Comparison of ENCODE assay signal across 9 cellular contexts in the genomic region with DNA sequence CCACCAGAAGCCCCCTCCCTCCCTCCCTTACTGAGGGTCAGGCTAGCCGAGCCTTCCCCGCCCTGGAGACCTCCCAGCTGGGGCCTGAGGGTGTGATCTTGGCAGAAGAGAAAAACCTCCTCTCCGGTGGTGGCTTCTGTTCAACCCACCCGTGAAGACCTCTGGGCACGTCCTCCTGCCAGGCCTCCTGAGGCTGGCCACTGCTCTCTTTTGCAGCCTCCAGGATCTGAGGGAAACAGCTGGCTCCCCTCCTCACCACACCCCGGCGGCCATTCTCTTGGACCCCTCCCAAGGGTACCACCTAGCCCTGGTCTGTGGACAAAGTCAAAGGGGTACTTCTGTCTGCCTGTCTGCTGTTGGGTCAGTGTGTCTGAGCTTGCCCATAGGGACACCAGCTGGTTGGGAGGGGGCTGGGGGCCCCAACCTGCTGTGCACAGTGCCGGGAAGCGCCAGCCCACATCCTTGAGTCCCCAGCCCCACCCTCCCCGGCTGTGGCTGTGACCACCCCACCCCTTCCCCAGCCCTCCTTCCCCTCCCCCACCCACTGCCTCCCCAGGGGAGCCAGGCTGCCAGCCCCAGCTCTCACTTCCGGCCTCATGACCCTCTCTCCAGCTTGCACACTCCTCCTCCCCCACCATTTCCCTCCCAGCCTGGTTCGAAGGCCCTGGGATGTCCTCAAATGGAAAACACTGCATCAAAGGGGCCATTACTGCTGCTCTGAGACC. TPM values are rescaled to one million over a fixed set of nuclear protein-coding genes. Genes with fewer than 3 reads are reported as not detected.
DNase-seq lines count a peak whose midpoint lies in the region; TF ChIP-seq lines count a peak whose summit lies in the region.
"Had no signal": no experiment of that assay in that cellular context is flagged by ENCODE, and none has a peak within 500 bp of the region (broad histone marks: within the 10 kb centered on the region; RNA-seq: fewer than 3 reads in every experiment).

No MANE protein-coding gene starts in this region.

- no peak for TF ChIP-seq POLR2A in lower leg skin (IDR thresholded peaks at IDR 0.05)

- intact Hi-C loops in lower leg skin (cut with DNase I; ENCODE audit: low total_unique reads), result loop anchor here (5.0 kb wide), 1 partner anchor 46 kb away; the partner anchor contains the start of gene AHDC1

- H3K9me3 ChIP-seq in CD8-positive, alpha-beta memory T cell (ENCODE audit: low read length), result no peaks in the 10 kb centered on the region
- no peaks in the 10 kb centered on the region for H3K9me3 ChIP-seq in Loucy (ENCODE audit: insufficient read depth, low read depth, low read length)

- H4K20me1 ChIP-seq in Loucy (ENCODE audit: insufficient read depth, low read length, poor library complexity, severe bottlenecking), result peaks cover 13% of the 10 kb centered on the region

- H3K4me3 Mint-ChIP-seq in CD8-positive, alpha-beta memory T cell, result peak overlapping the region in 3 of 7 donors; percentile 17 to 49 (median 39)
- H3K4me3 Mint-ChIP-seq in nephron progenitor cell, result peak overlapping the region; percentile 59

- no peaks in the 10 kb centered on the region for H3K9me2 ChIP-seq in Loucy (replicated peaks; ENCODE audit: low read depth, low read length)

- peak overlapping the region; percentile 79 for H3K9ac ChIP-seq in Loucy (ENCODE audit: low read depth, low read length, poor library complexity, severe bottlenecking)

- peak overlapping the region; percentile 99 for H3K4me2 ChIP-seq in Loucy (ENCODE audit: low read depth, low read length, poor library complexity, severe bottlenecking)

- no peaks in the 10 kb centered on the region for H3K27me3 Mint-ChIP-seq in CD8-positive, alpha-beta memory T cell
- no peaks in the 10 kb centered on the region for H3K27me3 Mint-ChIP-seq in nephron progenitor cell (ENCODE audit: low read depth, poor library complexity)

- peak in 1 of 5 donors; percentile 20 for DNase-seq in CD8-positive, alpha-beta memory T cell
- DNase-seq in choroid plexus epithelial cell (ENCODE audit: low read depth), result peak; percentile 64
- no peak for DNase-seq in nephron progenitor cell
- DNase-seq in SW480 (ENCODE audit: low spot score), result no peak
- no peak for DNase-seq in NCI-H345 treated with DMSO at 0.1 percent for 48 hours (lab: John Stamatoyannopoulos, UW; ENCODE audit: unreplicated experiment)
- no peak for DNase-seq in lower leg skin (ENCODE audit: low spot score in 2 of 2)
- DNase-seq in HuH-7 (ENCODE audit: low spot score), result no peak
- DNase-seq: NCI-H1694 treated with DMSO at 0.1 percent for 48 hours had no signal

- H3K27ac ChIP-seq in CD8-positive, alpha-beta memory T cell (ENCODE audit: low read depth, low read length), result no peak overlapping the region

- H3K4me1 ChIP-seq in CD8-positive, alpha-beta memory T cell (ENCODE audit: insufficient read depth, low read length), result peaks cover 26% of the 10 kb centered on the region
- H3K4me1 ChIP-seq in Loucy (ENCODE audit: insufficient read depth, low read length, poor library complexity, severe bottlenecking), result peaks cover 42% of the 10 kb centered on the region

- peak overlapping the region; percentile 36 for H3K4me3 ChIP-seq in CD8-positive, alpha-beta memory T cell (ENCODE audit: low read length)
- H3K4me3 ChIP-seq in Loucy (ENCODE audit: low read length, poor library complexity, severe bottlenecking) (peak overlapping the region; percentile 69), choroid plexus epithelial cell (ENCODE audit: low read depth, low read length) (no peak overlapping the region), lower leg skin (ENCODE audit: low read depth, poor library complexity, severe bottlenecking) (no peak overlapping the region)

- no peak overlapping the region for H2AFZ ChIP-seq in Loucy (ENCODE audit: low read length)

- CTCF ChIA-PET in CD8-positive, alpha-beta memory T cell (lab: Charles Lee), result interaction anchor here (0.6 to 6.7 kb wide), 28 partner anchors 9 to 495 kb away, joined by 3 to 67 read pairs (median 4); partner anchors contain the start of genes AHDC1 and IFI6

- peaks cover 0 to 20% (median 5%) of the 10 kb centered on the region in 3 donors for H3K36me3 Mint-ChIP-seq in CD8-positive, alpha-beta memory T cell
- peaks cover 31% of the 10 kb centered on the region for H3K36me3 Mint-ChIP-seq in nephron progenitor cell (ENCODE audit: low read depth)

- H3K36me3 ChIP-seq in CD8-positive, alpha-beta memory T cell (ENCODE audit: insufficient read depth, low read length), result no peaks in the 10 kb centered on the region
- peaks cover 45% of the 10 kb centered on the region; the same call in 1 of the 2 replicates for H3K36me3 ChIP-seq in Loucy (ENCODE audit: insufficient read depth, low read length)

- POLR2A ChIA-PET in CD8-positive, alpha-beta memory T cell (lab: Charles Lee), result interaction anchor here (0.9 kb wide), 1 partner anchor 49 kb away, joined by 3 read pairs; no protein-coding TSS in a partner anchor

- H3K27me3 ChIP-seq in CD8-positive, alpha-beta memory T cell (ENCODE audit: insufficient read depth, low read length, poor library complexity, severe bottlenecking), result no peaks in the 10 kb centered on the region
- no peaks in the 10 kb centered on the region for H3K27me3 ChIP-seq in Loucy (ENCODE audit: insufficient read depth, low read length, poor library complexity, severe bottlenecking)

- H3K79me2 ChIP-seq in Loucy (ENCODE audit: insufficient read depth, low read length), result peaks cover 35% of the 10 kb centered on the region

- H3K9me3 Mint-ChIP-seq in CD8-positive, alpha-beta memory T cell, result no peaks in the 10 kb centered on the region
- H3K9me3 Mint-ChIP-seq in nephron progenitor cell, result no peaks in the 10 kb centered on the region

- peaks cover 18 to 32% (median 20%) of the 10 kb centered on the region in 3 donors for H3K4me1 Mint-ChIP-seq in CD8-positive, alpha-beta memory T cell
- H3K4me1 Mint-ChIP-seq in nephron progenitor cell, result peaks cover 65% of the 10 kb centered on the region

- peak overlapping the region in 7 of 8 donors; percentile 20 to 93 (median 72) for H3K27ac Mint-ChIP-seq in CD8-positive, alpha-beta memory T cell
- H3K27ac Mint-ChIP-seq in nephron progenitor cell, result peak overlapping the region; percentile 79

- TF ChIP-seq CTCF in Loucy (conservative IDR thresholded peaks at IDR 0.05; ENCODE audit: low read length) (no peak), choroid plexus epithelial cell (conservative IDR thresholded peaks at IDR 0.05; ENCODE audit: low read depth, low read length) (no peak), nephron progenitor cell (IDR thresholded peaks at IDR 0.05) (no peak), lower leg skin (IDR thresholded peaks at IDR 0.05) (no peak)

- WGBS in lower leg skin, 2 donors, result 20 to 29% methylated on average over 11 to 12 of the region's 12 CpGs

- H3F3A ChIP-seq in Loucy (ENCODE audit: low read depth), result peaks cover 3% of the 10 kb centered on the region; the same call in 1 of the 2 replicates

RNA-seq across cellular contexts. Expression of gene AHDC1, which starts 48.1 kb away (rescaled TPM):
- 10 to 100 TPM; 11.5 TPM for total RNA-seq in CD8-positive, alpha-beta memory T cell
- 1.9 TPM for polyA plus RNA-seq in CD8-positive, alpha-beta memory T cell
- total RNA-seq in lower leg skin, result 10 to 100 TPM; 37.7 to 63.0 (median 52.5) TPM

Comparison
In these comparisons a context has a peak if more than half of its experiments do, and no peak if none do; other contexts are left out.
1. H3K4me3 ChIP-seq: peak in CD8-positive, alpha-beta memory T cell (single experiment) and Loucy (single experiment); none in choroid plexus epithelial cell (single experiment) and lower leg skin (single experiment).